ENCODE assay signal across 1 cellular context in the genomic region with DNA sequence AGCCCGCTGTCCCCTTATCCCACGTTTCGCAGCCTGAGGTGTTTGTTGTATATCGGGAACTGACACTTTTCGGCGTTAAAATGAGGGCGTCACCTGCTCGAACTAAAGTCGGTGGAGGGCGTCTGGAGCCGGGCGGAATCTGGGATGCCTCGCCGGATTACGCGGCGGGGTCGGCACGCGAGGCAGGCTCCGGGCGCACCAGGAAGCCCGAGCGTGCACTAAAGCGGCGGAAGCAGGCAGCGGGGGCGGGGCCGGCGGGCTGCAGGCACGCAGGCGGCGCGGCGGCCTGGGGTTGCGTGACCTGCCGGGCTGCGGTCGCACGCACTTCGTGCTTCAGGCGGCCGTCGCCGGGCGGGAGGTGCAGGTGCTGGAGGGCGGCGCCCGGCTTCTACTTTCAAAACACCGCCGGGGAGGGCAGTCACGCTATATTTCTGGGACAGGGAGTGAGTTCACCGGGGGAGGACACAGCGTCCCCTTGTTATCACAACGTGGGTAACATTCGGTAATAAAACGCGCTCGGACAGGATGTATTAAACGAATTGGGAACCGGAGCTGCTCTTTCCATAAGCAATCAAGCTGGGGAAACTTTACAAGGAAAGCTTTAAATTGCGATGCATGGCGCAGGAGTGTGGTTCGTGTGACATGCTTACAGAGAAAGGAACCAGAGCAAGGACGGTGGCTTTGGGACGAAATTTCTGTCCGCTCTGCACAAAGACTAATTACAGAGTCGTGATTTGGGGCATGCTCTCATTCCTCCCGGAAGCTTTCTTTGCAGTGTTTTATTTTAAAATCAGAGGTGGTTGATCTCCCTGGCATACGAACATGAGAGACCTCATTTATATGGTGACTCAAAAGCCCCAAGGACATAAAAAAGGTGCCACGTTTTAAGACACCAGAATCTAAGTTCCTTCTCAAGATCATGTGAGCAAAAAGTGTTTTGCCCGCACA.
TF ChIP-seq lines count a peak whose summit lies in the region.

No MANE protein-coding gene starts in this region.

TF ChIP-seq in WTC11, 78 proteins besides CTCF, POLR2A, EP300 and RAD21 (continued from another document and continues in another):
- TF ChIP-seq, protein P1, sequence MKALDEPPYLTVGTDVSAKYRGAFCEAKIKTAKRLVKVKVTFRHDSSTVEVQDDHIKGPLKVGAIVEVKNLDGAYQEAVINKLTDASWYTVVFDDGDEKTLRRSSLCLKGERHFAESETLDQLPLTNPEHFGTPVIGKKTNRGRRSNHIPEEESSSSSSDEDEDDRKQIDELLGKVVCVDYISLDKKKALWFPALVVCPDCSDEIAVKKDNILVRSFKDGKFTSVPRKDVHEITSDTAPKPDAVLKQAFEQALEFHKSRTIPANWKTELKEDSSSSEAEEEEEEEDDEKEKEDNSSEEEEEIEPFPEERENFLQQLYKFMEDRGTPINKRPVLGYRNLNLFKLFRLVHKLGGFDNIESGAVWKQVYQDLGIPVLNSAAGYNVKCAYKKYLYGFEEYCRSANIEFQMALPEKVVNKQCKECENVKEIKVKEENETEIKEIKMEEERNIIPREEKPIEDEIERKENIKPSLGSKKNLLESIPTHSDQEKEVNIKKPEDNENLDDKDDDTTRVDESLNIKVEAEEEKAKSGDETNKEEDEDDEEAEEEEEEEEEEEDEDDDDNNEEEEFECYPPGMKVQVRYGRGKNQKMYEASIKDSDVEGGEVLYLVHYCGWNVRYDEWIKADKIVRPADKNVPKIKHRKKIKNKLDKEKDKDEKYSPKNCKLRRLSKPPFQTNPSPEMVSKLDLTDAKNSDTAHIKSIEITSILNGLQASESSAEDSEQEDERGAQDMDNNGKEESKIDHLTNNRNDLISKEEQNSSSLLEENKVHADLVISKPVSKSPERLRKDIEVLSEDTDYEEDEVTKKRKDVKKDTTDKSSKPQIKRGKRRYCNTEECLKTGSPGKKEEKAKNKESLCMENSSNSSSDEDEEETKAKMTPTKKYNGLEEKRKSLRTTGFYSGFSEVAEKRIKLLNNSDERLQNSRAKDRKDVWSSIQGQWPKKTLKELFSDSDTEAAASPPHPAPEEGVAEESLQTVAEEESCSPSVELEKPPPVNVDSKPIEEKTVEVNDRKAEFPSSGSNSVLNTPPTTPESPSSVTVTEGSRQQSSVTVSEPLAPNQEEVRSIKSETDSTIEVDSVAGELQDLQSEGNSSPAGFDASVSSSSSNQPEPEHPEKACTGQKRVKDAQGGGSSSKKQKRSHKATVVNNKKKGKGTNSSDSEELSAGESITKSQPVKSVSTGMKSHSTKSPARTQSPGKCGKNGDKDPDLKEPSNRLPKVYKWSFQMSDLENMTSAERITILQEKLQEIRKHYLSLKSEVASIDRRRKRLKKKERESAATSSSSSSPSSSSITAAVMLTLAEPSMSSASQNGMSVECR (CRISPR knock-in tag; IDR thresholded peaks at IDR 0.05; ENCODE audit: borderline replicate concordance), result peak; percentile 2; the same call in 1 of the 2 replicates
- TF ChIP-seq RELA (CRISPR knock-in tag; IDR thresholded peaks at IDR 0.05; ENCODE audit: borderline replicate concordance), result peak; percentile 57; the same call in 1 of the 2 replicates
- TF ChIP-seq, protein P2, sequence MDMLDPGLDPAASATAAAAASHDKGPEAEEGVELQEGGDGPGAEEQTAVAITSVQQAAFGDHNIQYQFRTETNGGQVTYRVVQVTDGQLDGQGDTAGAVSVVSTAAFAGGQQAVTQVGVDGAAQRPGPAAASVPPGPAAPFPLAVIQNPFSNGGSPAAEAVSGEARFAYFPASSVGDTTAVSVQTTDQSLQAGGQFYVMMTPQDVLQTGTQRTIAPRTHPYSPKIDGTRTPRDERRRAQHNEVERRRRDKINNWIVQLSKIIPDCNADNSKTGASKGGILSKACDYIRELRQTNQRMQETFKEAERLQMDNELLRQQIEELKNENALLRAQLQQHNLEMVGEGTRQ (CRISPR knock-in tag; IDR thresholded peaks at IDR 0.05), result peak; percentile 47
- TF ChIP-seq, protein P3, sequence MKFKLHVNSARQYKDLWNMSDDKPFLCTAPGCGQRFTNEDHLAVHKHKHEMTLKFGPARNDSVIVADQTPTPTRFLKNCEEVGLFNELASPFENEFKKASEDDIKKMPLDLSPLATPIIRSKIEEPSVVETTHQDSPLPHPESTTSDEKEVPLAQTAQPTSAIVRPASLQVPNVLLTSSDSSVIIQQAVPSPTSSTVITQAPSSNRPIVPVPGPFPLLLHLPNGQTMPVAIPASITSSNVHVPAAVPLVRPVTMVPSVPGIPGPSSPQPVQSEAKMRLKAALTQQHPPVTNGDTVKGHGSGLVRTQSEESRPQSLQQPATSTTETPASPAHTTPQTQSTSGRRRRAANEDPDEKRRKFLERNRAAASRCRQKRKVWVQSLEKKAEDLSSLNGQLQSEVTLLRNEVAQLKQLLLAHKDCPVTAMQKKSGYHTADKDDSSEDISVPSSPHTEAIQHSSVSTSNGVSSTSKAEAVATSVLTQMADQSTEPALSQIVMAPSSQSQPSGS (CRISPR knock-in tag; IDR thresholded peaks at IDR 0.05; ENCODE audit: borderline replicate concordance, low read depth), result no peak
- TF ChIP-seq NR3C1 (CRISPR knock-in tag; conservative IDR thresholded peaks at IDR 0.05; ENCODE audit: low read depth), result no peak
- TF ChIP-seq, protein P4, sequence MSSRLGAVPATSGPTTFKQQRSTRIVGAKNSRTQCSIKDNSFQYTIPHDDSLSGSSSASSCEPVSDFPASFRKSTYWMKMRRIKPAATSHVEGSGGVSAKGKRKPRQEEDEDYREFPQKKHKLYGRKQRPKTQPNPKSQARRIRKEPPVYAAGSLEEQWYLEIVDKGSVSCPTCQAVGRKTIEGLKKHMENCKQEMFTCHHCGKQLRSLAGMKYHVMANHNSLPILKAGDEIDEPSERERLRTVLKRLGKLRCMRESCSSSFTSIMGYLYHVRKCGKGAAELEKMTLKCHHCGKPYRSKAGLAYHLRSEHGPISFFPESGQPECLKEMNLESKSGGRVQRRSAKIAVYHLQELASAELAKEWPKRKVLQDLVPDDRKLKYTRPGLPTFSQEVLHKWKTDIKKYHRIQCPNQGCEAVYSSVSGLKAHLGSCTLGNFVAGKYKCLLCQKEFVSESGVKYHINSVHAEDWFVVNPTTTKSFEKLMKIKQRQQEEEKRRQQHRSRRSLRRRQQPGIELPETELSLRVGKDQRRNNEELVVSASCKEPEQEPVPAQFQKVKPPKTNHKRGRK (CRISPR knock-in tag; IDR thresholded peaks at IDR 0.05; ENCODE audit: borderline replicate concordance), result peak; percentile 38; the same call in 1 of the 2 replicates
- no peak for TF ChIP-seq OVOL2 (CRISPR knock-in tag; IDR thresholded peaks at IDR 0.05; ENCODE audit: borderline replicate concordance)
- TF ChIP-seq, protein P5, sequence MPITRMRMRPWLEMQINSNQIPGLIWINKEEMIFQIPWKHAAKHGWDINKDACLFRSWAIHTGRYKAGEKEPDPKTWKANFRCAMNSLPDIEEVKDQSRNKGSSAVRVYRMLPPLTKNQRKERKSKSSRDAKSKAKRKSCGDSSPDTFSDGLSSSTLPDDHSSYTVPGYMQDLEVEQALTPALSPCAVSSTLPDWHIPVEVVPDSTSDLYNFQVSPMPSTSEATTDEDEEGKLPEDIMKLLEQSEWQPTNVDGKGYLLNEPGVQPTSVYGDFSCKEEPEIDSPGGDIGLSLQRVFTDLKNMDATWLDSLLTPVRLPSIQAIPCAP (CRISPR knock-in tag; IDR thresholded peaks at IDR 0.05), result peak; percentile 93; the same call in 1 of the 2 replicates
- TF ChIP-seq NR2C2 (CRISPR knock-in tag; IDR thresholded peaks at IDR 0.05), result no peak
- 0 out of 2 replicates have a peak, but pooled peaks have one; percentile 42 for TF ChIP-seq SMAD3 (CRISPR knock-in tag; IDR thresholded peaks at IDR 0.05; ENCODE audit: borderline replicate concordance)
- TF ChIP-seq, protein P6, sequence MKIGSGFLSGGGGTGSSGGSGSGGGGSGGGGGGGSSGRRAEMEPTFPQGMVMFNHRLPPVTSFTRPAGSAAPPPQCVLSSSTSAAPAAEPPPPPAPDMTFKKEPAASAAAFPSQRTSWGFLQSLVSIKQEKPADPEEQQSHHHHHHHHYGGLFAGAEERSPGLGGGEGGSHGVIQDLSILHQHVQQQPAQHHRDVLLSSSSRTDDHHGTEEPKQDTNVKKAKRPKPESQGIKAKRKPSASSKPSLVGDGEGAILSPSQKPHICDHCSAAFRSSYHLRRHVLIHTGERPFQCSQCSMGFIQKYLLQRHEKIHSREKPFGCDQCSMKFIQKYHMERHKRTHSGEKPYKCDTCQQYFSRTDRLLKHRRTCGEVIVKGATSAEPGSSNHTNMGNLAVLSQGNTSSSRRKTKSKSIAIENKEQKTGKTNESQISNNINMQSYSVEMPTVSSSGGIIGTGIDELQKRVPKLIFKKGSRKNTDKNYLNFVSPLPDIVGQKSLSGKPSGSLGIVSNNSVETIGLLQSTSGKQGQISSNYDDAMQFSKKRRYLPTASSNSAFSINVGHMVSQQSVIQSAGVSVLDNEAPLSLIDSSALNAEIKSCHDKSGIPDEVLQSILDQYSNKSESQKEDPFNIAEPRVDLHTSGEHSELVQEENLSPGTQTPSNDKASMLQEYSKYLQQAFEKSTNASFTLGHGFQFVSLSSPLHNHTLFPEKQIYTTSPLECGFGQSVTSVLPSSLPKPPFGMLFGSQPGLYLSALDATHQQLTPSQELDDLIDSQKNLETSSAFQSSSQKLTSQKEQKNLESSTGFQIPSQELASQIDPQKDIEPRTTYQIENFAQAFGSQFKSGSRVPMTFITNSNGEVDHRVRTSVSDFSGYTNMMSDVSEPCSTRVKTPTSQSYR (CRISPR knock-in tag; IDR thresholded peaks at IDR 0.05), result no peak; the same call in 1 of the 2 replicates
- TF ChIP-seq GRHL2 (CRISPR knock-in tag; IDR thresholded peaks at IDR 0.05; ENCODE audit: insufficient replicate concordance, severe bottlenecking), result no peak
- TF ChIP-seq MXD4 (CRISPR knock-in tag; IDR thresholded peaks at IDR 0.05; ENCODE audit: borderline replicate concordance), result no peak
- no peak for TF ChIP-seq ZNF121 (CRISPR knock-in tag; IDR thresholded peaks at IDR 0.05)
- TF ChIP-seq ETV6 (CRISPR knock-in tag; IDR thresholded peaks at IDR 0.05), result peak; percentile 91
- TF ChIP-seq ZNF396 (CRISPR knock-in tag; IDR thresholded peaks at IDR 0.05; ENCODE audit: borderline replicate concordance), result no peak
- no peak for TF ChIP-seq ZNF671 (CRISPR knock-in tag; IDR thresholded peaks at IDR 0.05)
- TF ChIP-seq, protein P7, sequence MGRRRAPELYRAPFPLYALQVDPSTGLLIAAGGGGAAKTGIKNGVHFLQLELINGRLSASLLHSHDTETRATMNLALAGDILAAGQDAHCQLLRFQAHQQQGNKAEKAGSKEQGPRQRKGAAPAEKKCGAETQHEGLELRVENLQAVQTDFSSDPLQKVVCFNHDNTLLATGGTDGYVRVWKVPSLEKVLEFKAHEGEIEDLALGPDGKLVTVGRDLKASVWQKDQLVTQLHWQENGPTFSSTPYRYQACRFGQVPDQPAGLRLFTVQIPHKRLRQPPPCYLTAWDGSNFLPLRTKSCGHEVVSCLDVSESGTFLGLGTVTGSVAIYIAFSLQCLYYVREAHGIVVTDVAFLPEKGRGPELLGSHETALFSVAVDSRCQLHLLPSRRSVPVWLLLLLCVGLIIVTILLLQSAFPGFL (CRISPR knock-in tag; IDR thresholded peaks at IDR 0.05; ENCODE audit: borderline replicate concordance), result no peak
- TF ChIP-seq ZNF423 (CRISPR knock-in tag; IDR thresholded peaks at IDR 0.05), result peak; percentile 32; the same call in 1 of the 2 replicates
- 0 out of 2 replicates have a peak, but pooled peaks have one; percentile 42 for TF ChIP-seq ZNF317 (CRISPR knock-in tag; IDR thresholded peaks at IDR 0.05; ENCODE audit: borderline replicate concordance, low read depth)
- no peak for TF ChIP-seq IRF2 (CRISPR knock-in tag; IDR thresholded peaks at IDR 0.05; ENCODE audit: borderline replicate concordance, low read depth)
- TF ChIP-seq FOXK1 (CRISPR knock-in tag; IDR thresholded peaks at IDR 0.05), result peak; percentile 89
- TF ChIP-seq, protein P8, sequence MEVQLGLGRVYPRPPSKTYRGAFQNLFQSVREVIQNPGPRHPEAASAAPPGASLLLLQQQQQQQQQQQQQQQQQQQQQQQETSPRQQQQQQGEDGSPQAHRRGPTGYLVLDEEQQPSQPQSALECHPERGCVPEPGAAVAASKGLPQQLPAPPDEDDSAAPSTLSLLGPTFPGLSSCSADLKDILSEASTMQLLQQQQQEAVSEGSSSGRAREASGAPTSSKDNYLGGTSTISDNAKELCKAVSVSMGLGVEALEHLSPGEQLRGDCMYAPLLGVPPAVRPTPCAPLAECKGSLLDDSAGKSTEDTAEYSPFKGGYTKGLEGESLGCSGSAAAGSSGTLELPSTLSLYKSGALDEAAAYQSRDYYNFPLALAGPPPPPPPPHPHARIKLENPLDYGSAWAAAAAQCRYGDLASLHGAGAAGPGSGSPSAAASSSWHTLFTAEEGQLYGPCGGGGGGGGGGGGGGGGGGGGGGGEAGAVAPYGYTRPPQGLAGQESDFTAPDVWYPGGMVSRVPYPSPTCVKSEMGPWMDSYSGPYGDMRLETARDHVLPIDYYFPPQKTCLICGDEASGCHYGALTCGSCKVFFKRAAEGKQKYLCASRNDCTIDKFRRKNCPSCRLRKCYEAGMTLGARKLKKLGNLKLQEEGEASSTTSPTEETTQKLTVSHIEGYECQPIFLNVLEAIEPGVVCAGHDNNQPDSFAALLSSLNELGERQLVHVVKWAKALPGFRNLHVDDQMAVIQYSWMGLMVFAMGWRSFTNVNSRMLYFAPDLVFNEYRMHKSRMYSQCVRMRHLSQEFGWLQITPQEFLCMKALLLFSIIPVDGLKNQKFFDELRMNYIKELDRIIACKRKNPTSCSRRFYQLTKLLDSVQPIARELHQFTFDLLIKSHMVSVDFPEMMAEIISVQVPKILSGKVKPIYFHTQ (CRISPR knock-in tag; IDR thresholded peaks at IDR 0.05), result no peak
- TF ChIP-seq, protein P9, sequence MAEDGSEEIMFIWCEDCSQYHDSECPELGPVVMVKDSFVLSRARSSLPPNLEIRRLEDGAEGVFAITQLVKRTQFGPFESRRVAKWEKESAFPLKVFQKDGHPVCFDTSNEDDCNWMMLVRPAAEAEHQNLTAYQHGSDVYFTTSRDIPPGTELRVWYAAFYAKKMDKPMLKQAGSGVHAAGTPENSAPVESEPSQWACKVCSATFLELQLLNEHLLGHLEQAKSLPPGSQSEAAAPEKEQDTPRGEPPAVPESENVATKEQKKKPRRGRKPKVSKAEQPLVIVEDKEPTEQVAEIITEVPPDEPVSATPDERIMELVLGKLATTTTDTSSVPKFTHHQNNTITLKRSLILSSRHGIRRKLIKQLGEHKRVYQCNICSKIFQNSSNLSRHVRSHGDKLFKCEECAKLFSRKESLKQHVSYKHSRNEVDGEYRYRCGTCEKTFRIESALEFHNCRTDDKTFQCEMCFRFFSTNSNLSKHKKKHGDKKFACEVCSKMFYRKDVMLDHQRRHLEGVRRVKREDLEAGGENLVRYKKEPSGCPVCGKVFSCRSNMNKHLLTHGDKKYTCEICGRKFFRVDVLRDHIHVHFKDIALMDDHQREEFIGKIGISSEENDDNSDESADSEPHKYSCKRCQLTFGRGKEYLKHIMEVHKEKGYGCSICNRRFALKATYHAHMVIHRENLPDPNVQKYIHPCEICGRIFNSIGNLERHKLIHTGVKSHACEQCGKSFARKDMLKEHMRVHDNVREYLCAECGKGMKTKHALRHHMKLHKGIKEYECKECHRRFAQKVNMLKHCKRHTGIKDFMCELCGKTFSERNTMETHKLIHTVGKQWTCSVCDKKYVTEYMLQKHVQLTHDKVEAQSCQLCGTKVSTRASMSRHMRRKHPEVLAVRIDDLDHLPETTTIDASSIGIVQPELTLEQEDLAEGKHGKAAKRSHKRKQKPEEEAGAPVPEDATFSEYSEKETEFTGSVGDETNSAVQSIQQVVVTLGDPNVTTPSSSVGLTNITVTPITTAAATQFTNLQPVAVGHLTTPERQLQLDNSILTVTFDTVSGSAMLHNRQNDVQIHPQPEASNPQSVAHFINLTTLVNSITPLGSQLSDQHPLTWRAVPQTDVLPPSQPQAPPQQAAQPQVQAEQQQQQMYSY (CRISPR knock-in tag; IDR thresholded peaks at IDR 0.05), result peak; percentile 56; the same call in 1 of the 2 replicates
- TF ChIP-seq CREM (CRISPR knock-in tag; IDR thresholded peaks at IDR 0.05), result no peak
- TF ChIP-seq, protein P10, sequence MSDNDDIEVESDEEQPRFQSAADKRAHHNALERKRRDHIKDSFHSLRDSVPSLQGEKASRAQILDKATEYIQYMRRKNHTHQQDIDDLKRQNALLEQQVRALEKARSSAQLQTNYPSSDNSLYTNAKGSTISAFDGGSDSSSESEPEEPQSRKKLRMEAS (CRISPR knock-in tag; IDR thresholded peaks at IDR 0.05), result peak; percentile 84
